Comparison of ENCODE assay signal across 13 cellular contexts in the genomic region with DNA sequence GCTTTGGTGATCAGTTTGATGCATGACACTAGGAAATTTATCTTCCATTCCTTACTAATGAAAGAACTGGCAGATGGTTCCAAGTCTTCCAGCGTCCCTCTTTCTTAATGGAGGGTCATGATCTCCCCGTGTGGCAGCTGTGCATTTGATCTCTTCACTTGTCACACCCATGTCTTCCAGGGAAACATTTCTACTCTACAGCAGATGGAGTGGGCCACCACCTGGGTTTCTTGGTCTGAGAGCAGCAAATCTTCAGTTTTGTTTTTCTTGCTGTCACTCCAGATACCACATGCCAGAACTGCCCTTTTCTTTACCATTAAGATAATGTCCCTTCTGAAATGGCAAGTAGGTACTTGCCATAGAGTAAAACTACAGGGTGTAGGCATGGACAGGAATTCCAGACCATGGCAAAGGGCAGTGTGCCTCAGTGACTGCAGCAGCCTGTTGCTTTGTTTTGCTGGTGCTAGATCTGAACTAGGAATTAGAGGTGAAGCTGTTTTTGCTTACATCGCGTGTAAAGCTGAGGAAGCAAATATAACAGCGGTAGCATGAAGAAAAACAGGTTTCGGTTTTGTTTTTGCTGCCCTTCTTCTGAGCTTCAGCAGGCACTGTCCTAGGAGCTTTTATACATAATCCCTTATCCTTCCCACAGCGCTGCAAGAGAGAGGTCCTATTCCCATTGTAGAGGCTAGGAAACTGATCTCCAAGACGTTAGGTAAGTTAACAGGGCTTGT. TPM values are rescaled to one million over a fixed set of nuclear protein-coding genes. Genes with fewer than 3 reads are reported as not detected.
A peak's percentile ranks its signal among the peaks of the same experiment; 100 is the strongest.
DNase-seq lines count a peak whose midpoint lies in the region; ATAC-seq and TF ChIP-seq lines count a peak whose summit lies in the region.
"Had no signal": no experiment of that assay in that cellular context is flagged by ENCODE, and none has a peak within 500 bp of the region (broad histone marks: within the 10 kb centered on the region; RNA-seq: fewer than 3 reads in every experiment).

No MANE protein-coding gene starts in this region.

- no peaks in the 10 kb centered on the region for H3K79me2 ChIP-seq in KMS-11 (ENCODE audit: insufficient read depth, low read depth)
- no peaks in the 10 kb centered on the region for H3K79me2 ChIP-seq in SU-DHL-6 (ENCODE audit: insufficient read depth, low read length)

- H3K9me2 ChIP-seq in SU-DHL-6 (replicated peaks; ENCODE audit: insufficient read depth, low read length), result no peaks in the 10 kb centered on the region

- peak overlapping the region; percentile 92 for H3K4me2 ChIP-seq in KMS-11
- H3K4me2 ChIP-seq in SU-DHL-6 (ENCODE audit: low read depth, low read length, poor library complexity, severe bottlenecking), result peak overlapping the region; percentile 46

- peaks cover 70% of the 10 kb centered on the region for H3K4me1 ChIP-seq in KMS-11 (ENCODE audit: low read depth, poor library complexity, severe bottlenecking)
- H3K4me1 ChIP-seq in foreskin keratinocyte, result peaks cover 9% of the 10 kb centered on the region
- H3K4me1 ChIP-seq in subcutaneous abdominal adipose tissue (ENCODE audit: control insufficient read depth in 5 of 5, insufficient read depth in 5 of 5, low read length in 5 of 5), result peaks cover 20 to 61% (median 60%) of the 10 kb centered on the region in 5 donors
- H3K4me1 ChIP-seq in A673 (ENCODE audit: insufficient read depth, low read length, poor library complexity, severe bottlenecking), result peaks cover 21% of the 10 kb centered on the region

- no peak for ATAC-seq in foreskin keratinocyte
- no peak for ATAC-seq in GM21717 (IDR thresholded peaks at IDR 0.05; ENCODE audit: unreplicated experiment)
- no peak for ATAC-seq in HG02571 (IDR thresholded peaks at IDR 0.05; ENCODE audit: unreplicated experiment)

- H3K36me3 ChIP-seq in KMS-11 (ENCODE audit: insufficient read depth) (no peaks in the 10 kb centered on the region), SU-DHL-6 (ENCODE audit: low read length) (no peaks in the 10 kb centered on the region), subcutaneous abdominal adipose tissue (ENCODE audit: control insufficient read depth in 5 of 5, insufficient read depth in 5 of 5, low read length in 5 of 5) (peaks cover 15 to 45% (median 26%) of the 10 kb centered on the region in 5 donors), A673 (ENCODE audit: insufficient read depth, low read length, poor library complexity, severe bottlenecking) (peaks cover 27% of the 10 kb centered on the region)

- POLR2A ChIA-PET in A673 (lab: Charles Lee; ENCODE audit: low non-redundant PET), result no interaction called here

- H3K27ac ChIP-seq in KMS-11 (peak overlapping the region; percentile 82), SU-DHL-6 (ENCODE audit: low read depth, low read length) (no peak overlapping the region), foreskin keratinocyte (peak overlapping the region; percentile 90), subcutaneous abdominal adipose tissue (ENCODE audit: low read depth, low read length) (peak overlapping the region; percentile 87), A673 (ENCODE audit: low read depth, low read length, poor library complexity, severe bottlenecking) (no peak overlapping the region)

- H4K20me1 ChIP-seq in KMS-11 (ENCODE audit: insufficient read depth), result no peaks in the 10 kb centered on the region
- no peaks in the 10 kb centered on the region for H4K20me1 ChIP-seq in SU-DHL-6 (ENCODE audit: low read depth, low read length)

- peak overlapping the region; percentile 49; the same call in 1 of the 2 replicates for H2AFZ ChIP-seq in KMS-11 (ENCODE audit: low read depth)
- peak overlapping the region; percentile 3 for H2AFZ ChIP-seq in SU-DHL-6 (ENCODE audit: low read depth, low read length, severe bottlenecking)

- BruUV-seq in A673 (replicated peaks; lab: Mats Ljungman, UMichigan), result no TSS peak

- no peak for TF ChIP-seq CTCF in KMS-11 (conservative IDR thresholded peaks at IDR 0.05; ENCODE audit: low read depth, low read length)
- no peak for TF ChIP-seq CTCF in SU-DHL-6 (IDR thresholded peaks at IDR 0.05; ENCODE audit: insufficient read depth, low read length, poor library complexity, severe bottlenecking)
- TF ChIP-seq CTCF in foreskin keratinocyte (conservative IDR thresholded peaks at IDR 0.05), result no peak
- TF ChIP-seq CTCF in A673 (conservative IDR thresholded peaks at IDR 0.05; ENCODE audit: low read depth, low read length), result no peak

- H3K27me3 ChIP-seq in KMS-11 (ENCODE audit: insufficient read depth, low read depth) (no peaks in the 10 kb centered on the region), SU-DHL-6 (ENCODE audit: low read length) (no peaks in the 10 kb centered on the region), foreskin keratinocyte (no peaks in the 10 kb centered on the region), subcutaneous abdominal adipose tissue (ENCODE audit: control insufficient read depth in 5 of 5, insufficient read depth in 4 of 5, low read length in 5 of 5) (no peaks in the 10 kb centered on the region), A673 (replicated peaks; ENCODE audit: insufficient read depth, low read depth, low read length, poor library complexity) (no peaks in the 10 kb centered on the region)

- intact Hi-C loops in A673 (cut with micrococcal nuclease; ENCODE audit: unreplicated experiment), result no loop called here

- DNase-seq in foreskin keratinocyte (no peak), NCI-H128 (lab: John Stamatoyannopoulos, UW; ENCODE audit: unreplicated experiment) (no peak), A673 (ENCODE audit: low spot score) (no peak)
- DNase-seq: activated CD4-positive, CD25-positive, alpha-beta regulatory T cell treated with anti-CD3 and anti-CD28 coated beads, Interleukin-2, amount 50 U/mL, for 72 hours; activated naive CD8-positive, alpha-beta T cell treated with anti-CD3 and anti-CD28 coated beads, Interleukin-2, amount 10 ng/mL, durations not matched to agents 7 days and 5 days; NCI-H2029 treated with DMSO at 0.1 percent for 48 hours; retina had no signal

- H3K9me3 ChIP-seq in SU-DHL-6 (ENCODE audit: insufficient read depth, low read length), result no peaks in the 10 kb centered on the region
- no peaks in the 10 kb centered on the region for H3K9me3 ChIP-seq in subcutaneous abdominal adipose tissue (ENCODE audit: control insufficient read depth in 5 of 5, low read length in 5 of 5)
- H3K9me3 ChIP-seq in A673 (ENCODE audit: low read depth, low read length, poor library complexity, severe bottlenecking), result no peaks in the 10 kb centered on the region

- H3F3A ChIP-seq in SU-DHL-6 (ENCODE audit: insufficient read depth), result no peaks in the 10 kb centered on the region

- CTCF ChIA-PET in A673 (lab: Charles Lee), result no interaction called here

- H3K4me3 ChIP-seq in KMS-11 (IDR thresholded peaks at IDR 0.05; ENCODE audit: insufficient read depth, low read depth, low read length), result no peak overlapping the region
- H3K4me3 ChIP-seq in SU-DHL-6 (ENCODE audit: insufficient read depth, low read length, poor library complexity, severe bottlenecking), result no peak overlapping the region
- no peak overlapping the region for H3K4me3 ChIP-seq in subcutaneous abdominal adipose tissue (ENCODE audit: low read depth in 1 of 5, low read length in 5 of 5)
- no peak overlapping the region for H3K4me3 ChIP-seq in A673 (ENCODE audit: low read depth, low read length, poor library complexity, severe bottlenecking)
- H3K4me3 ChIP-seq: lung had no signal

- H3K9ac ChIP-seq in KMS-11, result peak overlapping the region; percentile 59; the same call in 1 of the 2 replicates
- H3K9ac ChIP-seq in SU-DHL-6 (ENCODE audit: low read length), result no peak overlapping the region
- H3K9ac ChIP-seq in subcutaneous abdominal adipose tissue (ENCODE audit: low read length in 5 of 5), result peak overlapping the region in 1 of 5 donors; percentile 43

RNA-seq across cellular contexts. Expression of gene C11orf96, which starts 20.7 kb away (rescaled TPM):
- total RNA-seq in foreskin keratinocyte, result not detected in 2 replicates
- not detected in 2 replicates for polyA plus RNA-seq in foreskin keratinocyte
- 1.1 and 1.5 TPM in 2 replicates for total RNA-seq in A673 (2021)

RNA-seq across cellular contexts. Expression of gene ALKBH3, which starts 41.1 kb away (rescaled TPM):
- total RNA-seq in foreskin keratinocyte, result 40.8 and 44.8 TPM in 2 replicates
- polyA plus RNA-seq in foreskin keratinocyte, result 35.6 and 36.8 TPM in 2 replicates
- 94.4 and 96.6 TPM in 2 replicates for total RNA-seq in A673 (2021)

Comparison
In these comparisons a context has a peak if more than half of its experiments do, and no peak if none do; other contexts are left out.
1. H3K27ac ChIP-seq: peak in KMS-11 (single experiment), foreskin keratinocyte (single experiment) and subcutaneous abdominal adipose tissue (single experiment); none in SU-DHL-6 (single experiment) and A673 (single experiment).